ENCODE assay signal across 2 cellular contexts in the genomic region with DNA sequence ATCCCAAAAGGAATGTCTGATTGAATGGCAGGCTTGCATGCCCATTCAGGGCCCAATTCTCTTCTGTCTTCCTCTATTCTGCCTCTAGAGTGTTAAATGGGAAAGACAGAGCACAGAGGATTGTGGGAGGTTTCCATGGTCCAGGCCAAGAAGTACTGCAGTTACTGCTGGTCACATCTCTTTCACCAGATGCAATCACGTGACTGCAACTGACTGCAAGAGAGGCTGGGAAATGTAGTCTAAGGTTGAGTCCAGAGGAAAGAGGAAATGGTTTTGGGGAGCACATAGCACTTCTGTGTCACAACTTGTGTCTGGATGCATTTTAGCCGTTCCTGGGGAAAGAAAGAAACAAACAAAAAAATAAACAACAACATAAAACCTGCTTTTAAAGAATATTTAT.
TF ChIP-seq lines count a peak whose summit lies in the region.

No MANE protein-coding gene starts in this region.

TF ChIP-seq in A549, 52 proteins besides CTCF, POLR2A, EP300 and RAD21:
- TF ChIP-seq HOXB5 (CRISPR knock-in tag; IDR thresholded peaks at IDR 0.05) = no peak
- TF ChIP-seq, protein P1, sequence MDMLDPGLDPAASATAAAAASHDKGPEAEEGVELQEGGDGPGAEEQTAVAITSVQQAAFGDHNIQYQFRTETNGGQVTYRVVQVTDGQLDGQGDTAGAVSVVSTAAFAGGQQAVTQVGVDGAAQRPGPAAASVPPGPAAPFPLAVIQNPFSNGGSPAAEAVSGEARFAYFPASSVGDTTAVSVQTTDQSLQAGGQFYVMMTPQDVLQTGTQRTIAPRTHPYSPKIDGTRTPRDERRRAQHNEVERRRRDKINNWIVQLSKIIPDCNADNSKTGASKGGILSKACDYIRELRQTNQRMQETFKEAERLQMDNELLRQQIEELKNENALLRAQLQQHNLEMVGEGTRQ (IDR thresholded peaks at IDR 0.05) = peak; percentile 64
TF ChIP-seq in A549: peak in this region for 1.

TF ChIP-seq in H1, 55 proteins besides CTCF, POLR2A, EP300 and RAD21:
- TF ChIP-seq JUND (IDR thresholded peaks at IDR 0.05; ENCODE audit: low read length) (no peak), SIX5 (IDR thresholded peaks at IDR 0.05; ENCODE audit: low read depth, low read length) (peak; percentile 47), ATF3 (IDR thresholded peaks at IDR 0.05; ENCODE audit: insufficient read depth, low read depth, low read length) (peak; percentile 75; the same call in 1 of the 2 replicates), HDAC2 (IDR thresholded peaks at IDR 0.05; ENCODE audit: borderline replicate concordance in 1 of 2, low read depth in 2 of 2, low read length in 2 of 2) (no peak)
- TF ChIP-seq, protein P1 (IDR thresholded peaks at IDR 0.05; ENCODE audit: low read length) = peak; percentile 85
TF ChIP-seq in H1: peak in this region for 3.
